In genomic region chr1:201350361-201350725, GRCh38 we compare ENCODE assay signal across 26 cellular contexts. TPM values are rescaled to one million over a fixed set of nuclear protein-coding genes. Genes with fewer than 3 reads are reported as not detected.
"Had no signal": no experiment of that assay in that cellular context is flagged by ENCODE, and none has a peak within 500 bp of the region (broad histone marks: within the 10 kb centered on the region; RNA-seq: fewer than 3 reads in every experiment).

No MANE protein-coding gene starts in this region.

- ATAC-seq: heart right ventricle; left cardiac atrium; left lobe of liver; left ventricle myocardium superior; naive thymus-derived CD8-positive, alpha-beta T cell; sciatic nerve; stimulated activated naive B cell treated with anti-CD40 and anti-IgM and Interleukin-4, amounts not matched to agents 10 μg/mL and 1 μg/mL and 100 μg/mL, for 72 hours; stimulated activated naive CD8-positive, alpha-beta T cell treated with anti-CD3 and anti-CD28 coated beads, Interleukin-15, Interleukin-2, amounts not matched to agents 100 U/mL and 50 U/mL, for 24 hours had no signal

- H3K27ac Mint-ChIP-seq: naive thymus-derived CD8-positive, alpha-beta T cell; nephron; progenitor cell of endocrine pancreas; stimulated activated naive B cell treated with anti-CD40 and anti-IgM and Interleukin-4, amounts not matched to agents 10 μg/mL and 1 μg/mL and 100 μg/mL, for 72 hours had no signal

- DNase-seq: heart right ventricle; islet precursor cell; kidney glomerular epithelial cell; left cardiac atrium; left ventricle myocardium superior; mammary epithelial cell; mesenchymal stem cell; naive thymus-derived CD8-positive, alpha-beta T cell; nucleus accumbens; stimulated activated CD4-positive, alpha-beta T cell treated with anti-CD3 and anti-CD28 coated beads, Interleukin-12 subunit alpha, Interleukin-12 subunit beta, amount 100 ng/mL, for 4 hours; stimulated activated CD4-positive, alpha-beta T cell treated with anti-CD3 and anti-CD28 coated beads, Interleukin-15, amount 100 ng/mL, for 24 hours; stimulated activated CD4-positive, alpha-beta T cell treated with anti-CD3 and anti-CD28 coated beads, Interleukin-2, amount 100 ng/mL, for 24 hours; stimulated activated CD4-positive, alpha-beta T cell treated with anti-CD3 and anti-CD28 coated beads, Interleukin-4, amount 100 ng/mL, for 1 hour; stimulated activated naive B cell treated with anti-CD40 and anti-IgM and Interleukin-4, amounts not matched to agents 10 μg/mL and 1 μg/mL and 100 μg/mL, for 72 hours; stimulated activated naive CD8-positive, alpha-beta T cell treated with anti-CD3 and anti-CD28 coated beads, Interleukin-15, Interleukin-2, amounts not matched to agents 100 U/mL and 50 U/mL, for 24 hours; stomach; testis; thyroid gland; transverse colon; upper lobe of left lung had no signal

- H3K9me3 Mint-ChIP-seq: naive thymus-derived CD8-positive, alpha-beta T cell; nephron; neural crest cell; stimulated activated naive B cell treated with anti-CD40 and anti-IgM and Interleukin-4, amounts not matched to agents 10 μg/mL and 1 μg/mL and 100 μg/mL, for 72 hours had no signal

- H3K36me3 Mint-ChIP-seq: naive thymus-derived CD8-positive, alpha-beta T cell; stimulated activated naive B cell treated with anti-CD40 and anti-IgM and Interleukin-4, amounts not matched to agents 10 μg/mL and 1 μg/mL and 100 μg/mL, for 72 hours had no signal

- H3K4me3 Mint-ChIP-seq: nephron; neural crest cell; stimulated activated naive B cell treated with anti-CD40 and anti-IgM and Interleukin-4, amounts not matched to agents 10 μg/mL and 1 μg/mL and 100 μg/mL, for 72 hours had no signal

RNA-seq across cellular contexts. Expression of gene TNNT2, which starts 27.1 kb away (rescaled TPM):
- total RNA-seq: naive thymus-derived CD8-positive, alpha-beta T cell; neural crest cell; pulmonary artery endothelial cell had no signal

RNA-seq across cellular contexts. Expression of gene LAD1, which starts 48.8 kb away (rescaled TPM):
- total RNA-seq: naive thymus-derived CD8-positive, alpha-beta T cell; neural crest cell; pulmonary artery endothelial cell had no signal
